ENCODE assay signal across 1 cellular context in the genomic region with DNA sequence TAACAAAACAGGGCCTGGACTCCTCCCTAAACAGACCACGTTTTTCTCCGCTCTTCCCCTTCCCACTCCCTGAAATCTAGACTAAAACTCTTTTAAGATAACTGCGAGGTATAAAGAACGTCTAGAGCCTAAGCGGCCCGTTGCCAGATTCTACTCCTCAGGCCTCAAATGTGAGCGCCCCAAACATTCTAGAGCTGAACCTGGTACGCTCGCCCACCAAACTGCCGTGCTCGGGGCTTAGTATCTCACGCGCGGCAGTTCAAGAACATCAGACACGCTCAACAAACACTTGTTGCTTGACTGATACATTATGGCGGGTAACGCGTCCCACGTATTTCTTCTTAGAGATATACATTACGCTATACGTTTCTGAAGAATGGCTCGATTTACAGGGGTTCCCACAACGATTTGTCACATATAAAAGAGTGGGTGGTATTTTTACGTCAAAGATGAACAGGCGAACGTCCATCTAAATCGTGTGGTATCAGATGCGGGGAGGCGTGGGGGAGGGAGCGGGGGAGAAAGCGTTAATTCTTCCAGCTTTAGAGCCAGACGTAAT.
TF ChIP-seq lines count a peak whose summit lies in the region.

No MANE protein-coding gene starts in this region.

TF ChIP-seq in IMR-90, 13 proteins besides CTCF, POLR2A, EP300 and RAD21:
- TF ChIP-seq SMC3 (IDR thresholded peaks at IDR 0.05; ENCODE audit: low read depth, low read length), result no peak
